Comparison of ENCODE assay signal across 1 cellular context in genomic region chr11:65662802-65663633, GRCh38.
TF ChIP-seq lines count a peak whose summit lies in the region.

RELA (minus strand) TSS chr11:65662916; CDS start chr11:65662832, 84 bp downstream.

TF ChIP-seq in HEK293, 187 proteins besides CTCF, POLR2A, EP300 and RAD21 (continued from another document and continues in another):
- TF ChIP-seq KLF1 (tag by site-specific recombination; IDR thresholded peaks at IDR 0.05) (peak; percentile 44), OVOL3 (tag by site-specific recombination; IDR thresholded peaks at IDR 0.05) (no peak), ZNF398 (tag by site-specific recombination; IDR thresholded peaks at IDR 0.05) (peak; percentile 31; the same call in 1 of the 2 replicates), ZNF114 (tag by site-specific recombination; IDR thresholded peaks at IDR 0.05) (no peak), ZFP37 (tag by site-specific recombination; IDR thresholded peaks at IDR 0.05) (peak; percentile 86; the same call in 1 of the 2 replicates), ZNF600 (tag by site-specific recombination; IDR thresholded peaks at IDR 0.05) (peak; percentile 91), ZNF501 (tag by site-specific recombination; IDR thresholded peaks at IDR 0.05) (peak; percentile 90), ZNF394 (tag by site-specific recombination; IDR thresholded peaks at IDR 0.05; ENCODE audit: borderline replicate concordance) (peak; percentile 44; the same call in 1 of the 2 replicates), ZNF202 (tag by site-specific recombination; IDR thresholded peaks at IDR 0.05; ENCODE audit: borderline replicate concordance) (no peak), ZNF707 (tag by site-specific recombination; IDR thresholded peaks at IDR 0.05) (no peak), ZNF843 (tag by site-specific recombination; IDR thresholded peaks at IDR 0.05) (peak; percentile 25; the same call in 1 of the 2 replicates), KLF9 (tag by site-specific recombination; IDR thresholded peaks at IDR 0.05; ENCODE audit: low read depth) (peak; percentile 32; the same call in 1 of the 2 replicates), GLIS1 (tag by site-specific recombination; IDR thresholded peaks at IDR 0.05) (no peak), SCRT1 (tag by site-specific recombination; IDR thresholded peaks at IDR 0.05; ENCODE audit: borderline replicate concordance) (no peak), ZNF324 (tag by site-specific recombination; IDR thresholded peaks at IDR 0.05) (no peak; the same call in 1 of the 2 replicates), ZNF629 (tag by site-specific recombination; IDR thresholded peaks at IDR 0.05) (peak; percentile 82), ZNF184 (tag by site-specific recombination; IDR thresholded peaks at IDR 0.05) (no peak), AEBP2 (tag by site-specific recombination; IDR thresholded peaks at IDR 0.05; ENCODE audit: borderline replicate concordance) (no peak), ZNF280D (tag by site-specific recombination; IDR thresholded peaks at IDR 0.05) (no peak), ZXDB (tag by site-specific recombination; IDR thresholded peaks at IDR 0.05) (peak; percentile 79), TRIM28 (IDR thresholded peaks at IDR 0.05; ENCODE audit: borderline replicate concordance, low read length) (no peak), ZNF791 (tag by site-specific recombination; IDR thresholded peaks at IDR 0.05) (no peak), ZNF561 (tag by site-specific recombination; IDR thresholded peaks at IDR 0.05; ENCODE audit: borderline replicate concordance) (peak; percentile 57; the same call in 1 of the 2 replicates), ZNF416 (tag by site-specific recombination; IDR thresholded peaks at IDR 0.05) (no peak), ZNF248 (tag by site-specific recombination; IDR thresholded peaks at IDR 0.05) (no peak), ZNF692 (tag by site-specific recombination; IDR thresholded peaks at IDR 0.05) (peak; percentile 66), ZNF670 (tag by site-specific recombination; IDR thresholded peaks at IDR 0.05; ENCODE audit: low read depth) (no peak), HIC1 (tag by site-specific recombination; IDR thresholded peaks at IDR 0.05) (no peak), ZNF2 (tag by site-specific recombination; IDR thresholded peaks at IDR 0.05) (peak; percentile 42; the same call in 1 of the 2 replicates), ZNF121 (tag by site-specific recombination; IDR thresholded peaks at IDR 0.05) (no peak), ZBTB21 (tag by site-specific recombination; IDR thresholded peaks at IDR 0.05) (peak; percentile 54; the same call in 1 of the 2 replicates), PRDM2 (tag by site-specific recombination; IDR thresholded peaks at IDR 0.05; ENCODE audit: borderline replicate concordance) (no peak), ZNF239 (tag by site-specific recombination; IDR thresholded peaks at IDR 0.05) (no peak), PRDM10 (tag by site-specific recombination; IDR thresholded peaks at IDR 0.05) (peak; percentile 94), KLF16 (tag by site-specific recombination; IDR thresholded peaks at IDR 0.05) (0 out of 2 replicates have a peak, but pooled peaks have one; percentile 44), ZBTB48 (tag by site-specific recombination; IDR thresholded peaks at IDR 0.05) (peak; percentile 98)
